Comparison of ENCODE assay signal across 8 cellular contexts in genomic region chr1:212034516-212035122, GRCh38. TPM values are rescaled to one million over a fixed set of nuclear protein-coding genes. Genes with fewer than 3 reads are reported as not detected.
DNase-seq lines count a peak whose midpoint lies in the region; ATAC-seq and TF ChIP-seq lines count a peak whose summit lies in the region.

No MANE protein-coding gene starts in this region.

- intact Hi-C loops in left ventricle myocardium inferior (cut with micrococcal nuclease), result no loop called here

- POLR2A ChIA-PET in WTC11 (lab: Charles Lee), result interaction anchor here (0.6 to 1.9 kb wide), 8 partner anchors 145 to 573 kb away, joined by 3 to 7 read pairs (median 6); partner anchors contain the start of genes ATF3, NEK2, PACC1 and SLC30A1

- H3K4me1 Mint-ChIP-seq in WTC11, result peaks cover 31% of the 10 kb centered on the region

- H3K9ac ChIP-seq in skeletal muscle tissue (ENCODE audit: low read depth in 1 of 3, low read length in 3 of 3), result peak overlapping the region; percentile 73 to 94 (median 84)

- ATAC-seq in GM18511 (IDR thresholded peaks at IDR 0.05; ENCODE audit: unreplicated experiment) (peak; percentile 2), HG02678 (IDR thresholded peaks at IDR 0.05; ENCODE audit: unreplicated experiment) (peak; percentile 1), WTC11 (peak; percentile 8), HG03469 (IDR thresholded peaks at IDR 0.05; ENCODE audit: unreplicated experiment) (no peak)

- peaks cover 5% of the 10 kb centered on the region; the same call in 1 of the 2 replicates for H3K9me3 Mint-ChIP-seq in WTC11

- H3K36me3 Mint-ChIP-seq in WTC11, result peaks cover 16% of the 10 kb centered on the region

- H3K36me3 ChIP-seq in left ventricle myocardium inferior, result no peaks in the 10 kb centered on the region
- no peaks in the 10 kb centered on the region for H3K36me3 ChIP-seq in skeletal muscle tissue (ENCODE audit: control insufficient read depth in 3 of 3, insufficient read depth in 3 of 3, low read length in 3 of 3)

- peak overlapping the region; percentile 98 for H3K4me3 Mint-ChIP-seq in WTC11

- H3K27ac ChIP-seq in left ventricle myocardium inferior (replicated peaks), result peak overlapping the region; percentile 90
- peak overlapping the region; percentile 77 for H3K27ac ChIP-seq in skeletal muscle tissue (ENCODE audit: low read depth, low read length)

- TF ChIP-seq CTCF in WTC11 (IDR thresholded peaks at IDR 0.05), result no peak; the same call in 1 of the 2 replicates
- no peak for TF ChIP-seq CTCF in left ventricle myocardium inferior (IDR thresholded peaks at IDR 0.05; ENCODE audit: borderline replicate concordance)

- no peak for DNase-seq in WTC11 (ENCODE audit: low spot score)
- DNase-seq in left ventricle myocardium inferior, result no peak
- DNase-seq in activated effector memory CD4-positive, alpha-beta T cell treated with Interleukin-2 at 50 U/mL for 16 hours, result no peak
- DNase-seq in DMS 273 (lab: John Stamatoyannopoulos, UW; ENCODE audit: unreplicated experiment), result no peak

- H3K4me3 ChIP-seq in left ventricle myocardium inferior, result peak overlapping the region; percentile 68
- H3K4me3 ChIP-seq in skeletal muscle tissue (ENCODE audit: low read length in 3 of 3), result peak overlapping the region; percentile 94 to 99 (median 97)

- peaks cover 38% of the 10 kb centered on the region for H3K4me1 ChIP-seq in left ventricle myocardium inferior
- peaks cover 13 to 18% (median 18%) of the 10 kb centered on the region in 3 donors for H3K4me1 ChIP-seq in skeletal muscle tissue (ENCODE audit: control insufficient read depth in 3 of 3, insufficient read depth in 3 of 3, low read length in 3 of 3)

- H3K27me3 Mint-ChIP-seq in WTC11 (ENCODE audit: low read depth), result peaks cover 3% of the 10 kb centered on the region; the same call in 1 of the 2 replicates

- H3K9me3 ChIP-seq in left ventricle myocardium inferior (replicated peaks) (no peaks in the 10 kb centered on the region), skeletal muscle tissue (ENCODE audit: control insufficient read depth in 3 of 3, low read length in 3 of 3) (no peaks in the 10 kb centered on the region)

- peak overlapping the region; percentile 99 for H3K27ac Mint-ChIP-seq in WTC11

- CTCF ChIA-PET in WTC11 (lab: Charles Lee), result interaction anchor here (0.6 to 3.5 kb wide), 61 partner anchors 8 to 715 kb away, joined by 3 to 75 read pairs (median 6); partner anchors contain the start of genes NEK2, PACC1 and PPP2R5A

- H3K27me3 ChIP-seq in left ventricle myocardium inferior (ENCODE audit: low read depth) (no peaks in the 10 kb centered on the region), skeletal muscle tissue (ENCODE audit: control insufficient read depth in 3 of 3, insufficient read depth in 3 of 3, low read length in 3 of 3) (no peaks in the 10 kb centered on the region)

TF ChIP-seq in WTC11, 78 proteins besides CTCF, POLR2A, EP300 and RAD21:
- TF ChIP-seq RELA (CRISPR knock-in tag; IDR thresholded peaks at IDR 0.05; ENCODE audit: borderline replicate concordance), result no peak
TF ChIP-seq in WTC11: peak in this region for 0.

RNA-seq across cellular contexts. Expression of gene INTS7, which starts 0.7 kb away (rescaled TPM):
- 16.3 to 17.3 TPM (median 17.2 TPM) in 3 replicates for total RNA-seq in WTC11 (2021)
- total RNA-seq in left ventricle myocardium inferior, result 9.5 TPM
- 23.0 TPM for total RNA-seq in skeletal muscle tissue

RNA-seq across cellular contexts. Expression of gene DTL, which starts 0.9 kb away (rescaled TPM):
- total RNA-seq in WTC11 (2021) (38.8 to 52.3 TPM (median 43.0 TPM) in 3 replicates), left ventricle myocardium inferior (0.30 TPM), skeletal muscle tissue (7.8 TPM)
